In the genomic region with DNA sequence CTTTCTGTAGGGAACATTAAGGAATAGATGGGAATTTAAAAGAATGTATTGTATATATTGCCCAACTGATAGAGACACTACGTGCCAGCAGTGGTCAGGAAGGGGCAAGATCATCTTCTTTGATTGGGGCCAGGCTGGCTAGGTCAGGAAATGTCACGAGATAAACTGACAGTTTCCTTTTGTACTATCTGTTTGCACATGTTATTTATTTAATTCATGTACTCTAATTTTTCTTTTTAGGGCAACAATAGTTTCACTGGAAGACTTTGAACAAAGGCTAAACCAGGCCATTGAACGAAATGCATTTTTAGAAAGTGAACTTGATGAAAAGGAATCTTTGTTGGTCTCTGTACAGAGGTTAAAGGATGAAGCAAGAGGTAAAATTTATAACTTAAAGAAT, we compare ENCODE assay signal across 1 cellular context.
A peak's percentile ranks its signal among the peaks of the same experiment; 100 is the strongest.
TF ChIP-seq lines count a peak whose summit lies in the region.

No MANE protein-coding gene starts in this region.

TF ChIP-seq in HepG2, 621 proteins besides CTCF, POLR2A, EP300 and RAD21 (continued from another document and continues in another):
- TF ChIP-seq CEBPZ (IDR thresholded peaks at IDR 0.05; ENCODE audit: low read length) (no peak), MYNN (CRISPR knock-in tag; IDR thresholded peaks at IDR 0.05; ENCODE audit: low read depth) (no peak), FOXJ3 (CRISPR knock-in tag; IDR thresholded peaks at IDR 0.05; ENCODE audit: borderline replicate concordance) (no peak), ZNF512 (CRISPR knock-in tag; IDR thresholded peaks at IDR 0.05) (no peak), NCOR1 (IDR thresholded peaks at IDR 0.05; ENCODE audit: borderline replicate concordance, low read length) (peak; percentile 55; the same call in 1 of the 2 replicates), HNF4A (CRISPR knock-in tag; IDR thresholded peaks at IDR 0.05) (peak; percentile 53), ADNP (CRISPR knock-in tag; IDR thresholded peaks at IDR 0.05) (no peak), CREB1 (IDR thresholded peaks at IDR 0.05) (no peak), CREB1 (CRISPR knock-in tag; IDR thresholded peaks at IDR 0.05) (peak; percentile 37), MAF1 (CRISPR knock-in tag; IDR thresholded peaks at IDR 0.05; ENCODE audit: borderline replicate concordance) (no peak), SCMH1 (CRISPR knock-in tag; IDR thresholded peaks at IDR 0.05; ENCODE audit: borderline replicate concordance) (no peak), GTF2F1 (IDR thresholded peaks at IDR 0.05; ENCODE audit: low read length) (no peak), NFE2L1 (CRISPR knock-in tag; IDR thresholded peaks at IDR 0.05; ENCODE audit: borderline replicate concordance) (no peak), ETV5 (CRISPR knock-in tag; IDR thresholded peaks at IDR 0.05; ENCODE audit: borderline replicate concordance) (peak; percentile 70), NCOA1 (CRISPR knock-in tag; IDR thresholded peaks at IDR 0.05) (no peak), MED1 (CRISPR knock-in tag; IDR thresholded peaks at IDR 0.05) (peak; percentile 34; the same call in 1 of the 2 replicates), RXRB (CRISPR knock-in tag; IDR thresholded peaks at IDR 0.05; ENCODE audit: borderline replicate concordance) (peak; percentile 72; the same call in 1 of the 2 replicates), ZSCAN21 (CRISPR knock-in tag; IDR thresholded peaks at IDR 0.05; ENCODE audit: borderline replicate concordance) (no peak), RXRA (CRISPR knock-in tag; IDR thresholded peaks at IDR 0.05) (peak; percentile 64; the same call in 1 of the 2 replicates), ZNF552 (CRISPR knock-in tag; IDR thresholded peaks at IDR 0.05; ENCODE audit: borderline replicate concordance) (no peak), ZNF253 (CRISPR knock-in tag; IDR thresholded peaks at IDR 0.05; ENCODE audit: borderline replicate concordance) (no peak), FOXO1 (CRISPR knock-in tag; IDR thresholded peaks at IDR 0.05) (no peak), AKNA (CRISPR knock-in tag; IDR thresholded peaks at IDR 0.05; ENCODE audit: borderline replicate concordance) (no peak), GATA4 (IDR thresholded peaks at IDR 0.05; ENCODE audit: borderline replicate concordance, low read depth) (peak; percentile 79), IKZF1 (IDR thresholded peaks at IDR 0.05) (no peak), FLYWCH1 (CRISPR knock-in tag; IDR thresholded peaks at IDR 0.05) (no peak), ZFP37 (CRISPR knock-in tag; IDR thresholded peaks at IDR 0.05; ENCODE audit: borderline replicate concordance) (no peak)
- TF ChIP-seq, protein P1, sequence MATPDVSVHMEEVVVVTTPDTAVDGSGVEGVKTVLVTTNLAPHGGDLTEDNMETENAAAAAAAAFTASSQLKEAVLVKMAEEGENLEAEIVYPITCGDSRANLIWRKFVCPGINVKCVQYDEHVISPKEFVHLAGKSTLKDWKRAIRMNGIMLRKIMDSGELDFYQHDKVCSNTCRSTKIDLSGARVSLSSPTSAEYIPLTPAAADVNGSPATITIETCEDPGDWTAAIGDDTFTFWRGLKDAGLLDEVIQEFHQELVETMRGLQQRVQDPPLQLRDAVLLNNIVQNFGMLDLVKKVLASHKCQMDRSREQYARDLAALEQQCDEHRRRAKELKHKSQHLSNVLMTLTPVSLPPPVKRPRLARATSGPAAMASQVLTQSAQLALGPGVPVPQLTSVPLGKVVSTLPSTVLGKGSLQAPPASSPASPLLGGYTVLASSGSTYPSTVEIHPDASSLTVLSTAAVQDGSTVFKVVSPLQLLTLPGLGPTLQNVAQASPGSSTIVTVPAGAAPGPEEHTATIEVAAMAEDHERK (CRISPR knock-in tag; IDR thresholded peaks at IDR 0.05; ENCODE audit: low read depth), result no peak
- TF ChIP-seq, protein P2, sequence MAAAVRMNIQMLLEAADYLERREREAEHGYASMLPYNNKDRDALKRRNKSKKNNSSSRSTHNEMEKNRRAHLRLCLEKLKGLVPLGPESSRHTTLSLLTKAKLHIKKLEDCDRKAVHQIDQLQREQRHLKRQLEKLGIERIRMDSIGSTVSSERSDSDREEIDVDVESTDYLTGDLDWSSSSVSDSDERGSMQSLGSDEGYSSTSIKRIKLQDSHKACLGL (CRISPR knock-in tag; IDR thresholded peaks at IDR 0.05), result no peak
- TF ChIP-seq, protein P3, sequence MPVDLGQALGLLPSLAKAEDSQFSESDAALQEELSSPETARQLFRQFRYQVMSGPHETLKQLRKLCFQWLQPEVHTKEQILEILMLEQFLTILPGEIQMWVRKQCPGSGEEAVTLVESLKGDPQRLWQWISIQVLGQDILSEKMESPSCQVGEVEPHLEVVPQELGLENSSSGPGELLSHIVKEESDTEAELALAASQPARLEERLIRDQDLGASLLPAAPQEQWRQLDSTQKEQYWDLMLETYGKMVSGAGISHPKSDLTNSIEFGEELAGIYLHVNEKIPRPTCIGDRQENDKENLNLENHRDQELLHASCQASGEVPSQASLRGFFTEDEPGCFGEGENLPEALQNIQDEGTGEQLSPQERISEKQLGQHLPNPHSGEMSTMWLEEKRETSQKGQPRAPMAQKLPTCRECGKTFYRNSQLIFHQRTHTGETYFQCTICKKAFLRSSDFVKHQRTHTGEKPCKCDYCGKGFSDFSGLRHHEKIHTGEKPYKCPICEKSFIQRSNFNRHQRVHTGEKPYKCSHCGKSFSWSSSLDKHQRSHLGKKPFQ (CRISPR knock-in tag; IDR thresholded peaks at IDR 0.05; ENCODE audit: insufficient replicate concordance), result no peak
- TF ChIP-seq, protein P4, sequence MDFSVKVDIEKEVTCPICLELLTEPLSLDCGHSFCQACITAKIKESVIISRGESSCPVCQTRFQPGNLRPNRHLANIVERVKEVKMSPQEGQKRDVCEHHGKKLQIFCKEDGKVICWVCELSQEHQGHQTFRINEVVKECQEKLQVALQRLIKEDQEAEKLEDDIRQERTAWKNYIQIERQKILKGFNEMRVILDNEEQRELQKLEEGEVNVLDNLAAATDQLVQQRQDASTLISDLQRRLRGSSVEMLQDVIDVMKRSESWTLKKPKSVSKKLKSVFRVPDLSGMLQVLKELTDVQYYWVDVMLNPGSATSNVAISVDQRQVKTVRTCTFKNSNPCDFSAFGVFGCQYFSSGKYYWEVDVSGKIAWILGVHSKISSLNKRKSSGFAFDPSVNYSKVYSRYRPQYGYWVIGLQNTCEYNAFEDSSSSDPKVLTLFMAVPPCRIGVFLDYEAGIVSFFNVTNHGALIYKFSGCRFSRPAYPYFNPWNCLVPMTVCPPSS (IDR thresholded peaks at IDR 0.05), result no peak
- TF ChIP-seq, protein P5, sequence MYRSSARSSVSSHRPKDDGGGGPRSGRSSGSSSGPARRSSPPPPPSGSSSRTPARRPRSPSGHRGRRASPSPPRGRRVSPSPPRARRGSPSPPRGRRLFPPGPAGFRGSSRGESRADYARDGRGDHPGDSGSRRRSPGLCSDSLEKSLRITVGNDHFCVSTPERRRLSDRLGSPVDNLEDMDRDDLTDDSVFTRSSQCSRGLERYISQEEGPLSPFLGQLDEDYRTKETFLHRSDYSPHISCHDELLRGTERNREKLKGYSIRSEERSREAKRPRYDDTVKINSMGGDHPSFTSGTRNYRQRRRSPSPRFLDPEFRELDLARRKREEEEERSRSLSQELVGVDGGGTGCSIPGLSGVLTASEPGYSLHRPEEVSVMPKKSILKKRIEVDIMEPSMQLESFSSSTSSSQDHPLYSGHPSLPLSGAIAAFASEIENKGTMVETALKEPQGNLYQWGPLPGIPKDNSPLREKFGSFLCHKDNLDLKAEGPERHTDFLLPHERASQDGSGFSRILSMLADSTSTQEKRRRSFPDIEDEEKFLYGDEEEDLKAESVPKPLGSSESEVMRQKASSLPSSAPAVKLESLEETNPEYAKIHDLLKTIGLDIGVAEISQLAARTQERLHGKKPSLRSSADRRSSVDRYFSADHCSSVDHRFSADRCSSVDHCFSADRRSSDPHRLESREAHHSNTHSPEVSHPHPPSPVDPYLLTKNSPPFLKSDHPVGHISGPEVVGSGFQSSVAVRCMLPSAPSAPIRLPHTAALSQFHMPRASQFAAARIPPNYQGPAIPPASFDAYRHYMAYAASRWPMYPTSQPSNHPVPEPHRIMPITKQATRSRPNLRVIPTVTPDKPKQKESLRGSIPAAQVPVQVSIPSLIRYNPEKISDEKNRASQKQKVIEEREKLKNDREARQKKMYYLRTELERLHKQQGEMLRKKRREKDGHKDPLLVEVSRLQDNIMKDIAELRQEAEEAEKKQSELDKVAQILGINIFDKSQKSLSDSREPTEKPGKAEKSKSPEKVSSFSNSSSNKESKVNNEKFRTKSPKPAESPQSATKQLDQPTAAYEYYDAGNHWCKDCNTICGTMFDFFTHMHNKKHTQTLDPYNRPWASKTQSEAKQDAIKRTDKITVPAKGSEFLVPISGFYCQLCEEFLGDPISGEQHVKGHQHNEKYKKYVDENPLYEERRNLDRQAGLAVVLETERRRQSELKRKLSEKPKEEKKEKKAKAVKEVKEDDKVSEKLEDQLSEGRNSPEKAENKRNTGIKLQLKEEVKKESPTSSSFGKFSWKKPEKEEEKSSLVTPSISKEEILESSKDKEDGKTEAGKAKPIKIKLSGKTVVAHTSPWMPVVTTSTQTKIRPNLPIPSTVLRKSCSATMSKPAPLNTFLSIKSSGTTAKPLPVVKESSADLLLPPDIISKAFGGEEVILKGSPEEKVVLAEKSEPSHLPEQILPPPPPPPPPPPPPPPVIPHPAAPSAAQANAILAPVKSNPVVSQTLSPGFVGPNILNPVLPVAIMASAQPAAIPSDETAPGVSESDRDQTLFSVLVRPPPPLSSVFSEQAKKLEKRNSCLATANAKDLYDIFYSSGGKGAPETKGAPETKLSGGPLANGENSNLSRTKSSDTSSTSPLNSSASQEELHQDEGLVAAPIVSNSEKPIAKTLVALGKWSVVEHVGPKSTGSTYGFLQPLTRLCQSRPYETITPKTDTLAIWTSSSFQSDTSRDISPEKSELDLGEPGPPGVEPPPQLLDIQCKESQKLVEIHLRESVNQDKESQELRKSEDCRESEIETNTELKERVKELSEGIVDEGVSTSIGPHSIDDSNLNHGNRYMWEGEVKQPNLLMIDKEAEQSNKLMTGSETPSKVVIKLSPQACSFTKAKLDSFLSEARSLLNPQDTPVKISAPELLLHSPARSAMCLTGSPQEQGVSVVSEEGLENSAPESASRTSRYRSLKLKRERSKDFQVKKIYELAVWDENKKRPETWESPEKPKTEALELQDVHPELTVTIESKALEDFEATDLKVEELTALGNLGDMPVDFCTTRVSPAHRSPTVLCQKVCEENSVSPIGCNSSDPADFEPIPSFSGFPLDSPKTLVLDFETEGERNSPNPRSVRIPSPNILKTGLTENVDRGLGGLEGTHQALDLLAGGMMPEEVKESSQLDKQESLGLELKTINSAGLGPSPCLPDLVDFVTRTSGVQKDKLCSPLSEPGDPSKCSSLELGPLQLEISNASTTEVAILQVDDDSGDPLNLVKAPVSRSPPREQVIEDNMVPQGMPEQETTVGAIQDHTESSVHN (CRISPR knock-in tag; IDR thresholded peaks at IDR 0.05), result no peak
